Comparison of ENCODE assay signal across 18 cellular contexts in the genomic region with DNA sequence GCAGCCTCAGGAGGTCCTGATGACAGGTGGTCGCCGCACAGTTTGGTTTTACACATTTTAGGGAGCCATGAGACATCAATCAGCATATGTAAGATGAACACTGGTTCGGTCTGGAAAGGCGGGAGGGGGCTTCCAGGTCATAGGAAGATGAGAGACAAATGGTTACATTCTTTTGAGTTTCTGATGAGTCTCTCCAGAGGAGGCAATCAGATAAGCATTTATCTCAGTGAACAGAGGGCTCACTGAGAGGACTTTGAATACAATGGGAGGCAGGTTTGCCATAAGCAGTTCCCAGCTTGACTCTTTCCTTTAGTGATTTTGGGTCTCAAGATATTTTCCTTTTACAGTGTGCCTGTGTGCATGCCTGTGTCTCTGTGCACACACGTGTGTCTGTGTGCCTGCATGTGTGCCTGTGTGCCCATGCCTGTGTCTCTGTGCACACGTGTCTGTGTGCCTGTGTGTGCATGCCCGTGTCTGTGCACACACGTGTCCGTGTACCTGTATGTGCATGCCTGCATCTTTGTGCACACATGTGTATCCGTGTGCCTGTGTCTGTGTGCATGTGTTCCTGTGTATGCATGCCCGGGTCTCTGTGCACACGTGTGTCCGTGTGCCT. TPM values are rescaled to one million over a fixed set of nuclear protein-coding genes. Genes with fewer than 3 reads are reported as not detected.
DNase-seq lines count a peak whose midpoint lies in the region; ATAC-seq and TF ChIP-seq lines count a peak whose summit lies in the region.
"Had no signal": no experiment of that assay in that cellular context is flagged by ENCODE, and none has a peak within 500 bp of the region (broad histone marks: within the 10 kb centered on the region; RNA-seq: fewer than 3 reads in every experiment).

No MANE protein-coding gene starts in this region.

- TF ChIP-seq POLR2A in breast epithelium (IDR thresholded peaks at IDR 0.05) (no peak), vagina (IDR thresholded peaks at IDR 0.05) (no peak)

- CTCF ChIA-PET in T-cell (lab: Charles Lee), result no interaction called here

- DNase-seq in left ventricle myocardium superior (peak; percentile 19), right atrium auricular region (ENCODE audit: low spot score) (no peak), T-cell (no peak), type B pancreatic cell (ENCODE audit: extremely low spot score, unreplicated experiment) (no peak), breast epithelium (ENCODE audit: low spot score in 2 of 2) (no peak), vagina (ENCODE audit: extremely low spot score in 2 of 2) (no peak), NCI-H69 (lab: John Stamatoyannopoulos, UW) (no peak)
- DNase-seq: activated CD8-positive, alpha-beta T cell treated with anti-CD3 and anti-CD28 coated beads, Interleukin-2, amount 10 ng/mL, durations not matched to agents 7 days and 5 days; esophagus squamous epithelium; NCI-H1694 treated with DMSO at 0.1 percent for 48 hours; NCI-H510A; stimulated activated CD4-positive, alpha-beta T cell treated with anti-CD3 and anti-CD28 coated beads, Interleukin-1b, Interleukin-23, amount 100 ng/mL, for 48 hours had no signal

- no peak overlapping the region for H3K27ac ChIP-seq in right atrium auricular region
- H3K27ac ChIP-seq in breast epithelium, result no peak overlapping the region
- H3K27ac ChIP-seq in vagina, result no peak overlapping the region
- H3K27ac ChIP-seq: esophagus squamous epithelium, neutrophil, SJSA1 had no signal

- H3K9me3 ChIP-seq in right atrium auricular region (no peaks in the 10 kb centered on the region), breast epithelium (no peaks in the 10 kb centered on the region), vagina (no peaks in the 10 kb centered on the region)
- H3K9me3 ChIP-seq: esophagus squamous epithelium, HAP-1, neutrophil had no signal

- TF ChIP-seq CTCF in right atrium auricular region (IDR thresholded peaks at IDR 0.05) (no peak), type B pancreatic cell (conservative IDR thresholded peaks at IDR 0.05) (no peak), breast epithelium (IDR thresholded peaks at IDR 0.05) (no peak), vagina (IDR thresholded peaks at IDR 0.05) (no peak)

- H3K36me3 Mint-ChIP-seq in T-cell (no peaks in the 10 kb centered on the region), type B pancreatic cell (no peaks in the 10 kb centered on the region)

- POLR2A ChIA-PET in T-cell (lab: Charles Lee), result no interaction called here

- peaks cover 0 to 2% of the 10 kb centered on the region in 2 donors for H3K27me3 Mint-ChIP-seq in T-cell
- H3K27me3 Mint-ChIP-seq in type B pancreatic cell, result no peaks in the 10 kb centered on the region

- H3K36me3 ChIP-seq in right atrium auricular region (no peaks in the 10 kb centered on the region), breast epithelium (no peaks in the 10 kb centered on the region), vagina (no peaks in the 10 kb centered on the region)
- H3K36me3 ChIP-seq: esophagus squamous epithelium, HAP-1, neutrophil, SJSA1 had no signal

- H3K27me3 ChIP-seq in right atrium auricular region (no peaks in the 10 kb centered on the region), breast epithelium (peaks cover 0 to 3% of the 10 kb centered on the region in 2 donors), vagina (no peaks in the 10 kb centered on the region)
- H3K27me3 ChIP-seq: SJSA1 had no signal

- H3K27ac Mint-ChIP-seq in T-cell, result peak overlapping the region; percentile 49 to 89
- H3K27ac Mint-ChIP-seq in type B pancreatic cell, result no peak overlapping the region
- H3K27ac Mint-ChIP-seq: activated CD8-positive, alpha-beta T cell treated with anti-CD3 and anti-CD28 coated beads, Interleukin-2, amount 10 ng/mL, durations not matched to agents 7 days and 5 days; activated T-helper 2 cell treated with anti-CD3 and anti-CD28 coated beads, Interferon-gamma antibody, Interleukin-2, Interleukin-4, amounts not matched to agents 10 μg/mL and 5 μg/mL and 100 μg/mL, durations not matched to agents 14 hours and 24 hours and 36 hours had no signal

- H3K4me1 ChIP-seq in right atrium auricular region (peaks cover 0 to 15% of the 10 kb centered on the region in 2 donors), breast epithelium (no peaks in the 10 kb centered on the region), vagina (peaks cover 9% of the 10 kb centered on the region)
- H3K4me1 ChIP-seq: HAP-1 had no signal

- H3K4me1 Mint-ChIP-seq in T-cell (peaks cover 7 to 17% (median 10%) of the 10 kb centered on the region in 3 donors), type B pancreatic cell (ENCODE audit: unreplicated experiment) (no peaks in the 10 kb centered on the region)

- no peak for ATAC-seq in left ventricle myocardium superior
- ATAC-seq in T-cell (replicated peaks in 1 of 4), result no peak
- peak; percentile 19 for ATAC-seq in esophagus mucosa
- ATAC-seq: activated CD8-positive, alpha-beta T cell treated with anti-CD3 and anti-CD28 coated beads, Interleukin-2, amount 10 ng/mL, durations not matched to agents 7 days and 5 days had no signal

- no peak overlapping the region for H3K4me3 ChIP-seq in right atrium auricular region
- H3K4me3 ChIP-seq in breast epithelium, result no peak overlapping the region
- H3K4me3 ChIP-seq in vagina, result no peak overlapping the region
- H3K4me3 ChIP-seq: esophagus squamous epithelium, HAP-1, SJSA1 had no signal

- intact Hi-C loops in left ventricle myocardium superior (cut with micrococcal nuclease) (no loop called here), breast epithelium (cut with DNase I; ENCODE audit: low total_unique reads) (no loop called here), vagina (cut with DNase I) (no loop called here)

- H3K4me3 Mint-ChIP-seq in T-cell (peak overlapping the region; percentile 42 to 78 (median 63)), type B pancreatic cell (peak overlapping the region; percentile 70)

- H3K9me3 Mint-ChIP-seq in T-cell (no peaks in the 10 kb centered on the region), type B pancreatic cell (no peaks in the 10 kb centered on the region)
- H3K9me3 Mint-ChIP-seq: activated T-helper 2 cell treated with anti-CD3 and anti-CD28 coated beads, Interferon-gamma antibody, Interleukin-2, Interleukin-4, amounts not matched to agents 10 μg/mL and 5 μg/mL and 100 μg/mL, durations not matched to agents 14 hours and 24 hours and 36 hours; dendritic cell treated with granulocyte-macrophage colony-stimulating factor and Interleukin-4, amounts not matched to agents 40 ng/mL and 50 ng/mL, for 4 days had no signal

RNA-seq across cellular contexts. Expression of a gene that starts 35.5 kb away (rescaled TPM):
- total RNA-seq in left ventricle myocardium superior (12.1 TPM), right atrium auricular region (1 to 10 TPM; 5.2 to 6.0 TPM), T-cell (1 to 10 TPM in 2 of 5 donors, under 1 TPM in 3; 0.76 to 1.2 (median 0.89) TPM), esophagus mucosa (1.8 TPM), type B pancreatic cell (ENCODE audit: low replicate concordance) (0.92 and 1.9 TPM in 2 replicates), breast epithelium (10 to 100 TPM in 1 of 3 donors, 1 to 10 TPM in 2; 2.3 to 11.8 (median 5.2) TPM), vagina (6.4 TPM)

RNA-seq across cellular contexts. Expression of a gene that starts 56.5 kb away (rescaled TPM):
- total RNA-seq in left ventricle myocardium superior (0.42 TPM), right atrium auricular region (not detected), T-cell (not detected), esophagus mucosa (not detected), type B pancreatic cell (ENCODE audit: low replicate concordance) (0.24 and 0.85 TPM in 2 replicates), breast epithelium (not detected), vagina (not detected)
- total RNA-seq: esophagus squamous epithelium had no signal
